In the genomic region with DNA sequence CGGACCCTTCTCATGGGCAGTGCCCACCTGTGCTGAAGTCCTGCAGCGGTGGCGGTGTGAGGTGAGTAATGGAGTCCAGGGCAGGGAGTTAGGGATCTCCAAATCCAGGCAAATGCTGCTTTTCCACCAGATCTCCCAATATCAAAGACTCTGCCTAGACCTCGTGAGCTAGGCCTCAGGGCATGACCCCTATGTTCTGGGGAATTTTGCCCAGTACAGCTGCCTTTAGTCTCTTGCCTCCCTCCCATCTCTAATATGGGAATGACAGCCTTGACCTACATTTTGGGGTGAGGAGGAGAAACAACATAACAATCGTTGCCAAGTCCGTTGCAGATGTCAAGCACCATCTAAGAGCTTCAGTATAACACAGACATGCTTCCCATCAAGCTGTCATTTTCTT, we compare ENCODE assay signal across 1 cellular context.
TF ChIP-seq lines count a peak whose summit lies in the region.

No MANE protein-coding gene starts in this region.

TF ChIP-seq in H1, 55 proteins besides CTCF, POLR2A, EP300 and RAD21:
- TF ChIP-seq RXRA (IDR thresholded peaks at IDR 0.05; ENCODE audit: insufficient read depth, low read depth, low read length) (no peak), HDAC2 (IDR thresholded peaks at IDR 0.05; ENCODE audit: borderline replicate concordance in 1 of 2, low read depth in 2 of 2, low read length in 2 of 2) (no peak), EZH2 (IDR thresholded peaks at IDR 0.05; ENCODE audit: low read depth, low read length, severe bottlenecking) (no peak), POU5F1 (IDR thresholded peaks at IDR 0.05; ENCODE audit: low read depth, low read length) (no peak), SRF (IDR thresholded peaks at IDR 0.05; ENCODE audit: low read depth, low read length) (no peak), GTF2F1 (IDR thresholded peaks at IDR 0.05; ENCODE audit: borderline replicate concordance, low read depth, low read length) (no peak), TCF12 (IDR thresholded peaks at IDR 0.05; ENCODE audit: low read depth, low read length) (no peak), RBBP5 (IDR thresholded peaks at IDR 0.05; ENCODE audit: borderline replicate concordance, low read depth, low read length) (no peak), RFX5 (IDR thresholded peaks at IDR 0.05; ENCODE audit: borderline replicate concordance, low read depth, low read length) (no peak), CEBPB (IDR thresholded peaks at IDR 0.05; ENCODE audit: low read depth, low read length) (no peak), GABPA (IDR thresholded peaks at IDR 0.05; ENCODE audit: borderline replicate concordance, insufficient read depth, low read length) (no peak), TEAD4 (IDR thresholded peaks at IDR 0.05; ENCODE audit: low read depth, low read length) (no peak), NANOG (IDR thresholded peaks at IDR 0.05; ENCODE audit: insufficient read depth, low read depth, low read length, poor library complexity, severe bottlenecking) (no peak)
- TF ChIP-seq, protein P1, sequence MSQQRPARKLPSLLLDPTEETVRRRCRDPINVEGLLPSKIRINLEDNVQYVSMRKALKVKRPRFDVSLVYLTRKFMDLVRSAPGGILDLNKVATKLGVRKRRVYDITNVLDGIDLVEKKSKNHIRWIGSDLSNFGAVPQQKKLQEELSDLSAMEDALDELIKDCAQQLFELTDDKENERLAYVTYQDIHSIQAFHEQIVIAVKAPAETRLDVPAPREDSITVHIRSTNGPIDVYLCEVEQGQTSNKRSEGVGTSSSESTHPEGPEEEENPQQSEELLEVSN (IDR thresholded peaks at IDR 0.05), result no peak
